ENCODE assay signal across 1 cellular context in genomic region chr21:36482673-36483072, GRCh38.
TF ChIP-seq lines count a peak whose summit lies in the region.

No MANE protein-coding gene starts in this region.

TF ChIP-seq in HepG2, 621 proteins besides CTCF, POLR2A, EP300 and RAD21 (continued from another document):
- no peak for TF ChIP-seq TFE3 (CRISPR knock-in tag; IDR thresholded peaks at IDR 0.05)
